ENCODE assay signal across 32 cellular contexts in genomic region chr1:17610713-17611112, GRCh38.
"Had no signal": no experiment of that assay in that cellular context is flagged by ENCODE, and none has a peak within 500 bp of the region (broad histone marks: within the 10 kb centered on the region; RNA-seq: fewer than 3 reads in every experiment).

No MANE protein-coding gene starts in this region.

- H3K27me3 ChIP-seq: body of pancreas, breast epithelium, Peyer's patch had no signal

- DNase-seq: activated B cell treated with CpG ODN at 0.5 μM for 24 hours; activated CD4-positive, alpha-beta T cell treated with anti-CD3 and anti-CD28 coated beads for 48 hours; activated CD4-positive, CD25-positive, alpha-beta regulatory T cell treated with anti-CD3 and anti-CD28 coated beads, Interleukin-2, amount 50 U/mL, for 72 hours; activated CD8-positive, alpha-beta T cell treated with anti-CD3 and anti-CD28 coated beads for 36 hours; activated effector memory CD4-positive, alpha-beta T cell treated with anti-CD3 and anti-CD28 coated beads, Interleukin-2, amount 50 U/mL, for 16 hours; activated naive CD4-positive, alpha-beta T cell; activated naive CD8-positive, alpha-beta T cell treated with anti-CD3 and anti-CD28 coated beads, Interleukin-2, amount 10 ng/mL, durations not matched to agents 7 days and 5 days; activated T-cell treated with anti-CD3 and anti-CD28 coated beads, Interleukin-2, amount 50 U/mL, for 1 hour; activated T-cell treated with anti-CD3 and anti-CD28 coated beads, Interleukin-2, amount 50 U/mL, for 72 hours; body of pancreas; MM.1S; MV-4-11; NCI-H1092; NCI-H1436 treated with DMSO at 0.1 percent for 48 hours; NCI-H1694 treated with DMSO at 0.1 percent for 48 hours; NCI-H2029; NCI-H345; NCI-H524 treated with DMSO at 0.1 percent for 48 hours; PC-3; Peyer's patch; RPMI8226; SIG-M5; T-cell; T-helper 17 cell; T-helper 9 cell had no signal

- H3K4me3 ChIP-seq: body of pancreas, breast epithelium, Peyer's patch had no signal

- H3K36me3 ChIP-seq: breast epithelium had no signal

- H3K4me1 ChIP-seq: breast epithelium, Peyer's patch had no signal

- H3K9ac ChIP-seq: KMS-11 had no signal

- H3K9me3 Mint-ChIP-seq: activated B cell treated with CpG ODN at 0.5 μM for 24 hours; activated CD8-positive, alpha-beta T cell treated with anti-CD3 and anti-CD28 coated beads for 36 hours; activated naive CD4-positive, alpha-beta T cell treated with anti-CD3 and anti-CD28 coated beads, Interleukin-2, amount 50 U/mL, for 24 hours; activated naive CD8-positive, alpha-beta T cell treated with anti-CD3 and anti-CD28 coated beads, Interleukin-2, amount 10 ng/mL, durations not matched to agents 7 days and 5 days; activated T-cell treated with anti-CD3 and anti-CD28 coated beads, Interleukin-2, amount 50 U/mL, for 72 hours; activated T-helper 17 cell treated with anti-CD3 and anti-CD28 coated beads, Interleukin-2, amount 50 U/mL, for 72 hours; T-cell had no signal

- H3K4me2 ChIP-seq: KMS-11 had no signal

- H3K36me3 Mint-ChIP-seq: activated naive CD4-positive, alpha-beta T cell treated with anti-CD3 and anti-CD28 coated beads, Interleukin-2, amount 50 U/mL, for 24 hours; activated naive CD8-positive, alpha-beta T cell treated with anti-CD3 and anti-CD28 coated beads, Interleukin-2, amount 10 ng/mL, durations not matched to agents 7 days and 5 days; T-cell had no signal

- ATAC-seq: activated CD8-positive, alpha-beta T cell treated with anti-CD3 and anti-CD28 coated beads for 36 hours; activated T-cell treated with anti-CD3 and anti-CD28 coated beads, Interleukin-2, amount 50 U/mL, for 72 hours; activated T-helper 17 cell treated with anti-CD3 and anti-CD28 coated beads, Interleukin-2, amount 50 U/mL, for 72 hours; body of pancreas; PC-3; SK-N-SH treated with all-trans-retinoic acid at 6 μM for 48 hours; T-cell; T-helper 17 cell had no signal

- H3K4me1 Mint-ChIP-seq: activated B cell treated with CpG ODN at 0.5 μM for 24 hours; activated naive CD4-positive, alpha-beta T cell treated with anti-CD3 and anti-CD28 coated beads, Interleukin-2, amount 50 U/mL, for 24 hours; activated naive CD8-positive, alpha-beta T cell treated with anti-CD3 and anti-CD28 coated beads, Interleukin-2, amount 10 ng/mL, durations not matched to agents 7 days and 5 days; activated T-helper 17 cell treated with anti-CD3 and anti-CD28 coated beads, Interleukin-2, amount 50 U/mL, for 72 hours; T-cell; T-helper 17 cell had no signal

- H3K9me3 ChIP-seq: body of pancreas, breast epithelium, Peyer's patch had no signal

- FAIRE-seq: astrocyte had no signal

- H3K27ac Mint-ChIP-seq: activated B cell treated with CpG ODN at 0.5 μM for 24 hours; activated CD8-positive, alpha-beta T cell treated with anti-CD3 and anti-CD28 coated beads for 36 hours; activated naive CD8-positive, alpha-beta T cell treated with anti-CD3 and anti-CD28 coated beads, Interleukin-2, amount 10 ng/mL, durations not matched to agents 7 days and 5 days; activated T-cell treated with anti-CD3 and anti-CD28 coated beads, Interleukin-2, amount 50 U/mL, for 72 hours; activated T-helper 17 cell treated with anti-CD3 and anti-CD28 coated beads, Interleukin-2, amount 50 U/mL, for 72 hours; T-cell; T-helper 17 cell had no signal

- H3K4me3 Mint-ChIP-seq: activated B cell treated with CpG ODN at 0.5 μM for 24 hours; activated CD8-positive, alpha-beta T cell treated with anti-CD3 and anti-CD28 coated beads for 36 hours; activated naive CD4-positive, alpha-beta T cell treated with anti-CD3 and anti-CD28 coated beads, Interleukin-2, amount 50 U/mL, for 24 hours; activated naive CD8-positive, alpha-beta T cell treated with anti-CD3 and anti-CD28 coated beads, Interleukin-2, amount 10 ng/mL, durations not matched to agents 7 days and 5 days; activated T-cell treated with anti-CD3 and anti-CD28 coated beads, Interleukin-2, amount 50 U/mL, for 72 hours; activated T-helper 17 cell treated with anti-CD3 and anti-CD28 coated beads, Interleukin-2, amount 50 U/mL, for 72 hours; T-cell; T-helper 17 cell had no signal

- H3K27ac ChIP-seq: body of pancreas, breast epithelium, KMS-11, Peyer's patch, VCaP had no signal

- H3K27me3 Mint-ChIP-seq: activated CD8-positive, alpha-beta T cell treated with anti-CD3 and anti-CD28 coated beads for 36 hours; activated naive CD4-positive, alpha-beta T cell treated with anti-CD3 and anti-CD28 coated beads, Interleukin-2, amount 50 U/mL, for 24 hours had no signal
